ENCODE assay signal across 1 cellular context in genomic region chr2:85401844-85402243, GRCh38.
TF ChIP-seq lines count a peak whose summit lies in the region.

No MANE protein-coding gene starts in this region.

TF ChIP-seq in GM12878, 131 proteins besides CTCF, POLR2A, EP300 and RAD21:
- no peak for TF ChIP-seq GABPA (IDR thresholded peaks at IDR 0.05; ENCODE audit: low read depth)
- TF ChIP-seq, protein P1, sequence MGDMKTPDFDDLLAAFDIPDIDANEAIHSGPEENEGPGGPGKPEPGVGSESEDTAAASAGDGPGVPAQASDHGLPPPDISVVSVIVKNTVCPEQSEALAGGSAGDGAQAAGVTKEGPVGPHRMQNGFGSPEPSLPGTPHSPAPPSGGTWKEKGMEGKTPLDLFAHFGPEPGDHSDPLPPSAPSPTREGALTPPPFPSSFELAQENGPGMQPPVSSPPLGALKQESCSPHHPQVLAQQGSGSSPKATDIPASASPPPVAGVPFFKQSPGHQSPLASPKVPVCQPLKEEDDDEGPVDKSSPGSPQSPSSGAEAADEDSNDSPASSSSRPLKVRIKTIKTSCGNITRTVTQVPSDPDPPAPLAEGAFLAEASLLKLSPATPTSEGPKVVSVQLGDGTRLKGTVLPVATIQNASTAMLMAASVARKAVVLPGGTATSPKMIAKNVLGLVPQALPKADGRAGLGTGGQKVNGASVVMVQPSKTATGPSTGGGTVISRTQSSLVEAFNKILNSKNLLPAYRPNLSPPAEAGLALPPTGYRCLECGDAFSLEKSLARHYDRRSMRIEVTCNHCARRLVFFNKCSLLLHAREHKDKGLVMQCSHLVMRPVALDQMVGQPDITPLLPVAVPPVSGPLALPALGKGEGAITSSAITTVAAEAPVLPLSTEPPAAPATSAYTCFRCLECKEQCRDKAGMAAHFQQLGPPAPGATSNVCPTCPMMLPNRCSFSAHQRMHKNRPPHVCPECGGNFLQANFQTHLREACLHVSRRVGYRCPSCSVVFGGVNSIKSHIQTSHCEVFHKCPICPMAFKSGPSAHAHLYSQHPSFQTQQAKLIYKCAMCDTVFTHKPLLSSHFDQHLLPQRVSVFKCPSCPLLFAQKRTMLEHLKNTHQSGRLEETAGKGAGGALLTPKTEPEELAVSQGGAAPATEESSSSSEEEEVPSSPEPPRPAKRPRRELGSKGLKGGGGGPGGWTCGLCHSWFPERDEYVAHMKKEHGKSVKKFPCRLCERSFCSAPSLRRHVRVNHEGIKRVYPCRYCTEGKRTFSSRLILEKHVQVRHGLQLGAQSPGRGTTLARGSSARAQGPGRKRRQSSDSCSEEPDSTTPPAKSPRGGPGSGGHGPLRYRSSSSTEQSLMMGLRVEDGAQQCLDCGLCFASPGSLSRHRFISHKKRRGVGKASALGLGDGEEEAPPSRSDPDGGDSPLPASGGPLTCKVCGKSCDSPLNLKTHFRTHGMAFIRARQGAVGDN (IDR thresholded peaks at IDR 0.05), result no peak
- no peak for TF ChIP-seq HDAC2 (IDR thresholded peaks at IDR 0.05)
- no peak for TF ChIP-seq MTA3 (IDR thresholded peaks at IDR 0.05; ENCODE audit: borderline replicate concordance, low read length)
- TF ChIP-seq FOXK2 (IDR thresholded peaks at IDR 0.05), result no peak
- TF ChIP-seq MAX (IDR thresholded peaks at IDR 0.05; ENCODE audit: low read depth, low read length), result no peak
- TF ChIP-seq, protein P2, sequence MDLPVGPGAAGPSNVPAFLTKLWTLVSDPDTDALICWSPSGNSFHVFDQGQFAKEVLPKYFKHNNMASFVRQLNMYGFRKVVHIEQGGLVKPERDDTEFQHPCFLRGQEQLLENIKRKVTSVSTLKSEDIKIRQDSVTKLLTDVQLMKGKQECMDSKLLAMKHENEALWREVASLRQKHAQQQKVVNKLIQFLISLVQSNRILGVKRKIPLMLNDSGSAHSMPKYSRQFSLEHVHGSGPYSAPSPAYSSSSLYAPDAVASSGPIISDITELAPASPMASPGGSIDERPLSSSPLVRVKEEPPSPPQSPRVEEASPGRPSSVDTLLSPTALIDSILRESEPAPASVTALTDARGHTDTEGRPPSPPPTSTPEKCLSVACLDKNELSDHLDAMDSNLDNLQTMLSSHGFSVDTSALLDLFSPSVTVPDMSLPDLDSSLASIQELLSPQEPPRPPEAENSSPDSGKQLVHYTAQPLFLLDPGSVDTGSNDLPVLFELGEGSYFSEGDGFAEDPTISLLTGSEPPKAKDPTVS (IDR thresholded peaks at IDR 0.05; ENCODE audit: low read depth, low read length), result no peak
- no peak for TF ChIP-seq YY1 (IDR thresholded peaks at IDR 0.05; ENCODE audit: low read depth, low read length)
- no peak for TF ChIP-seq E2F4 (IDR thresholded peaks at IDR 0.05; ENCODE audit: low read depth, low read length)
- no peak for TF ChIP-seq CBX3 (IDR thresholded peaks at IDR 0.05; ENCODE audit: borderline replicate concordance, low read depth)
- TF ChIP-seq, protein P3, sequence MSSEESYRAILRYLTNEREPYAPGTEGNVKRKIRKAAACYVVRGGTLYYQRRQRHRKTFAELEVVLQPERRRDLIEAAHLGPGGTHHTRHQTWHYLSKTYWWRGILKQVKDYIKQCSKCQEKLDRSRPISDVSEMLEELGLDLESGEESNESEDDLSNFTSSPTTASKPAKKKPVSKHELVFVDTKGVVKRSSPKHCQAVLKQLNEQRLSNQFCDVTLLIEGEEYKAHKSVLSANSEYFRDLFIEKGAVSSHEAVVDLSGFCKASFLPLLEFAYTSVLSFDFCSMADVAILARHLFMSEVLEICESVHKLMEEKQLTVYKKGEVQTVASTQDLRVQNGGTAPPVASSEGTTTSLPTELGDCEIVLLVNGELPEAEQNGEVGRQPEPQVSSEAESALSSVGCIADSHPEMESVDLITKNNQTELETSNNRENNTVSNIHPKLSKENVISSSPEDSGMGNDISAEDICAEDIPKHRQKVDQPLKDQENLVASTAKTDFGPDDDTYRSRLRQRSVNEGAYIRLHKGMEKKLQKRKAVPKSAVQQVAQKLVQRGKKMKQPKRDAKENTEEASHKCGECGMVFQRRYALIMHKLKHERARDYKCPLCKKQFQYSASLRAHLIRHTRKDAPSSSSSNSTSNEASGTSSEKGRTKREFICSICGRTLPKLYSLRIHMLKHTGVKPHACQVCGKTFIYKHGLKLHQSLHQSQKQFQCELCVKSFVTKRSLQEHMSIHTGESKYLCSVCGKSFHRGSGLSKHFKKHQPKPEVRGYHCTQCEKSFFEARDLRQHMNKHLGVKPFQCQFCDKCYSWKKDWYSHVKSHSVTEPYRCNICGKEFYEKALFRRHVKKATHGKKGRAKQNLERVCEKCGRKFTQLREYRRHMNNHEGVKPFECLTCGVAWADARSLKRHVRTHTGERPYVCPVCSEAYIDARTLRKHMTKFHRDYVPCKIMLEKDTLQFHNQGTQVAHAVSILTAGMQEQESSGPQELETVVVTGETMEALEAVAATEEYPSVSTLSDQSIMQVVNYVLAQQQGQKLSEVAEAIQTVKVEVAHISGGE (CRISPR knock-in tag; IDR thresholded peaks at IDR 0.05), result no peak
- no peak for TF ChIP-seq IRF4 (IDR thresholded peaks at IDR 0.05; ENCODE audit: low read depth, low read length)
- TF ChIP-seq POLR2AphosphoS5 (IDR thresholded peaks at IDR 0.05; ENCODE audit: low read length), result no peak
- no peak for TF ChIP-seq ZNF24 (IDR thresholded peaks at IDR 0.05)
- TF ChIP-seq PAX8 (IDR thresholded peaks at IDR 0.05), result no peak
- TF ChIP-seq CEBPB (IDR thresholded peaks at IDR 0.05; ENCODE audit: borderline replicate concordance in 1 of 2, low read depth in 2 of 2, low read length in 2 of 2), result no peak
